In the genomic region with DNA sequence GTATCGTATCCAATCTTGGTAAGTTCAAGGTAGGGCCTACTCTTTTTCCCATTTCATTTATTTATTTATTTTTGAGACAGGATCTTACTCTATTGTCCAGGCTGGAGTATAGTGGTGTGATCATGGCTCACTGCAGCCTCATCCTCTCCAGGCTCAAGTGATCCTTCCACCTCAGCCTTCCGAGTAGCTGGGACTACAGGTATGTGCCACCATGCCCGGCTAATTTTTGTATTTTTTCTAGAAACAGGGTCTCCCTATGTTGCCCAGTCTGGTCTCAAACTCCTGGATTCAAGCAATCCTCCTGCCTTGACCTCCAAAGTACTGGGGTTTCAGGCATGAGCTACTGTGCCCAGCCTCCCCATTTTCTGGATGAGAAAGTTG, we compare ENCODE assay signal across 19 cellular contexts.
"Had no signal": no experiment of that assay in that cellular context is flagged by ENCODE, and none has a peak within 500 bp of the region (broad histone marks: within the 10 kb centered on the region; RNA-seq: fewer than 3 reads in every experiment).

No MANE protein-coding gene starts in this region.

- ATAC-seq: mucosa of descending colon; stimulated activated naive B cell treated with anti-CD40 and anti-IgM and Interleukin-4, amounts not matched to agents 10 μg/mL and 1 μg/mL and 100 μg/mL, for 72 hours had no signal

- H3K9me3 ChIP-seq: left lung, mucosa of descending colon, sigmoid colon, spleen had no signal

- DNase-seq: activated CD4-positive, alpha-beta T cell treated with anti-CD3 and anti-CD28 coated beads, Interleukin-2, amount 10 ng/mL, durations not matched to agents 7 days and 5 days; activated naive CD8-positive, alpha-beta T cell treated with anti-CD3 and anti-CD28 coated beads for 36 hours; activated T-cell treated with anti-CD3 and anti-CD28 coated beads for 4 hours; amniotic stem cell; caudate nucleus; foreskin fibroblast; hypothalamus; islet precursor cell; left lung; mucosa of descending colon; naive B cell; sigmoid colon; spleen; stimulated activated CD4-positive, alpha-beta T cell treated with anti-CD3 and anti-CD28 coated beads, Interleukin-4, amount 100 ng/mL, for 4 hours; stimulated activated naive B cell treated with anti-CD40 and anti-IgM and Interleukin-4, amounts not matched to agents 10 μg/mL and 1 μg/mL and 100 μg/mL, for 72 hours; T-helper 1 cell; T-helper 9 cell had no signal

- H3K27me3 ChIP-seq: left lung, sigmoid colon, spleen had no signal

- H3K4me3 ChIP-seq: left lung, mucosa of descending colon, sigmoid colon, spleen had no signal

- H3K36me3 ChIP-seq: left lung, sigmoid colon, spleen had no signal

- H3K36me3 Mint-ChIP-seq: activated naive CD8-positive, alpha-beta T cell treated with anti-CD3 and anti-CD28 coated beads for 36 hours; naive B cell; stimulated activated naive B cell treated with anti-CD40 and anti-IgM and Interleukin-4, amounts not matched to agents 10 μg/mL and 1 μg/mL and 100 μg/mL, for 72 hours had no signal

- H3K27ac ChIP-seq: left lung, spleen had no signal

- H3K27me3 Mint-ChIP-seq: memory B cell; naive B cell; stimulated activated naive B cell treated with anti-CD40 and anti-IgM and Interleukin-4, amounts not matched to agents 10 μg/mL and 1 μg/mL and 100 μg/mL, for 72 hours had no signal

- H3K9me3 Mint-ChIP-seq: activated CD4-positive, alpha-beta T cell treated with anti-CD3 and anti-CD28 coated beads, Interleukin-2, amount 10 ng/mL, durations not matched to agents 7 days and 5 days; activated naive CD8-positive, alpha-beta T cell treated with anti-CD3 and anti-CD28 coated beads for 36 hours had no signal

- H3K4me3 Mint-ChIP-seq: activated CD4-positive, alpha-beta T cell treated with anti-CD3 and anti-CD28 coated beads, Interleukin-2, amount 10 ng/mL, durations not matched to agents 7 days and 5 days; activated naive CD8-positive, alpha-beta T cell treated with anti-CD3 and anti-CD28 coated beads for 36 hours; activated T-helper 1 cell treated with anti-CD3 and anti-CD28 coated beads, Interleukin-12 subunit alpha, Interleukin-12 subunit beta, Interleukin-2, Interleukin-4 antibody, amounts not matched to agents 30 ng/mL and 10 ng/mL and 1 ng/mL, durations not matched to agents 14 hours and 24 hours and 36 hours; memory B cell; naive B cell; stimulated activated naive B cell treated with anti-CD40 and anti-IgM and Interleukin-4, amounts not matched to agents 10 μg/mL and 1 μg/mL and 100 μg/mL, for 72 hours had no signal

- H3K27ac Mint-ChIP-seq: activated CD4-positive, alpha-beta T cell treated with anti-CD3 and anti-CD28 coated beads, Interleukin-2, amount 10 ng/mL, durations not matched to agents 7 days and 5 days; activated naive CD8-positive, alpha-beta T cell treated with anti-CD3 and anti-CD28 coated beads for 36 hours; memory B cell had no signal
